21 cellular contexts compared by ENCODE assay signal in the genomic region with DNA sequence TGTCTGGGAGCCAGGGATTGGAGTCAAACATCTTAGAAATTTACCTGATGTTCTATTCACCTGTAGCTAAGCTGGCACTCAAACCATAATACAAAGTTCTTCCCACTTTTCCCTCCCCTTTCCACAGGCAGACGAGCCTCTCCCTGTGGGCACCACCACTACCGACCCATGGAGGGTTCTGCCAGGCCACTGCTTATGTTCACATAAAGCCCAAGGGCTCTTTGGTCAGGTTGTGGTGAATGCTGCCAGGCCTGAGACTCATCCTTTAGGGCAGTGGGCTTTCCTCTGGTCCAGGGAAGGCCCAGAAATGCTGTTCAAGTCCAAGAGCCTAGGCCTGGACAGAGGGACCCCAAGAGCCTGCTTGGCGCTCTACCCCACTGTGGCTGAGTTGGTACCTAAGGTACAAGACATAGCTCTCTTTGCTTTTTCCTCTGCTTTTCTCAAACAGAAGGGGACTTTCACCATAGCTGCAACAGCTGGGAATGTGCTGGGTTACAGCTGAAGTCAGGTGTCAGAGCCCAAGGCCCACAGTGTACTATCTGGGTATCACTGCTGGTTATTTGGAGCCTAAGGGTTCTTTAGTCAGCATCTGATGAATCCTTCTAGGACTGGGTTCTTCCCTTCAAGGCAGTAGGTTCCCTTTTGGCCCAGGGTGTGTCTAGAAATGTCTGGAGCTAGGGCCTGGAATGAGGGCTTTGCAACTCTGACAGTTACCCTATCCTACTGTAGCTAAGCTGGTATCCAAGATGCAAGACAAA.
DNase-seq lines count a peak whose midpoint lies in the region; ATAC-seq and TF ChIP-seq lines count a peak whose summit lies in the region.
"Had no signal": no experiment of that assay in that cellular context is flagged by ENCODE, and none has a peak within 500 bp of the region (broad histone marks: within the 10 kb centered on the region; RNA-seq: fewer than 3 reads in every experiment).

No MANE protein-coding gene starts in this region.

- no peaks in the 10 kb centered on the region for H3K4me1 ChIP-seq in osteoblast (ENCODE audit: insufficient read depth, low read length)
- H3K4me1 ChIP-seq: A549; BE2C; BLaER1 treated with 17β-estradiol and CSF1 and Interleukin-3, amounts not matched to agents 10 nM and 100 nM; HAP-1 had no signal

- H3K9me3 ChIP-seq in osteoblast (ENCODE audit: low read depth, low read length), result no peaks in the 10 kb centered on the region
- H3K9me3 ChIP-seq: BE2C, HAP-1 had no signal

- H3K36me3 ChIP-seq in osteoblast (ENCODE audit: insufficient read depth, low read length), result no peaks in the 10 kb centered on the region
- H3K36me3 ChIP-seq: BE2C; BLaER1 treated with 17β-estradiol and CSF1 and Interleukin-3, amounts not matched to agents 10 nM and 100 nM; HAP-1 had no signal

- no peak overlapping the region for H3K4me3 ChIP-seq in osteoblast (ENCODE audit: insufficient read depth, low read length)
- H3K4me3 ChIP-seq: A549; BLaER1 treated with 17β-estradiol and CSF1 and Interleukin-3, amounts not matched to agents 10 nM and 100 nM; HAP-1 had no signal

- H3K27me3 ChIP-seq in osteoblast (ENCODE audit: insufficient read depth, low read length), result no peaks in the 10 kb centered on the region
- H3K27me3 ChIP-seq: BE2C; BLaER1 treated with 17β-estradiol and CSF1 and Interleukin-3, amounts not matched to agents 10 nM and 100 nM had no signal

- no peaks in the 10 kb centered on the region for H4K20me1 ChIP-seq in osteoblast (ENCODE audit: insufficient read depth, low read length)
- H4K20me1 ChIP-seq: BLaER1 treated with 17β-estradiol and CSF1 and Interleukin-3, amounts not matched to agents 10 nM and 100 nM had no signal

- H2AFZ ChIP-seq in osteoblast (ENCODE audit: low read length), result no peak overlapping the region

- peak; percentile 16 for DNase-seq in M059J (ENCODE audit: low read depth)
- DNase-seq in myocyte (ENCODE audit: low read depth), result peak; percentile 75
- DNase-seq in osteoblast (ENCODE audit: insufficient read length, low spot score, missing footprints), result peak; percentile 14
- DNase-seq in NCI-H345 (lab: John Stamatoyannopoulos, UW), result no peak
- no peak for DNase-seq in HK-2 (ENCODE audit: unreplicated experiment)
- DNase-seq: 8988T; ACHN; AML-193; BE2C; Calu3; CD4-positive, alpha-beta T cell; COR-L47; DMS53; DMS79 treated with DMSO at 0.1 percent for 48 hours; GF-D8; GOT3; HFFc6 had no signal

- no peak overlapping the region for H3K4me2 ChIP-seq in osteoblast (ENCODE audit: insufficient read depth, low read length)
- H3K4me2 ChIP-seq: A549; BLaER1 treated with 17β-estradiol and CSF1 and Interleukin-3, amounts not matched to agents 10 nM and 100 nM had no signal

- H3K27ac ChIP-seq in osteoblast (ENCODE audit: low read depth, low read length), result no peak overlapping the region
- H3K27ac ChIP-seq: A549; BLaER1 treated with 17β-estradiol and CSF1 and Interleukin-3, amounts not matched to agents 10 nM and 100 nM had no signal

- H3K79me2 ChIP-seq in osteoblast (ENCODE audit: insufficient read depth, low read length), result no peaks in the 10 kb centered on the region

- no peak for TF ChIP-seq CTCF in osteoblast (IDR thresholded peaks at IDR 0.05; ENCODE audit: extremely low read depth, low read depth, low read length)

- ATAC-seq in GM19452 (IDR thresholded peaks at IDR 0.05; ENCODE audit: unreplicated experiment), result no peak
- ATAC-seq: A549 had no signal

Comparison
In these comparisons a context has a peak if more than half of its experiments do, and no peak if none do; other contexts are left out.
1. DNase-seq: peak in M059J (single experiment), myocyte (single experiment) and osteoblast (single experiment); none in NCI-H345 (single experiment) and HK-2 (single experiment).